Comparison of ENCODE assay signal across 14 cellular contexts in genomic region chr11:33187851-33188722, GRCh38. TPM values are rescaled to one million over a fixed set of nuclear protein-coding genes. Genes with fewer than 3 reads are reported as not detected.
DNase-seq lines count a peak whose midpoint lies in the region; ATAC-seq and TF ChIP-seq lines count a peak whose summit lies in the region.
"Had no signal": no experiment of that assay in that cellular context is flagged by ENCODE, and none has a peak within 500 bp of the region (broad histone marks: within the 10 kb centered on the region; RNA-seq: fewer than 3 reads in every experiment).

No MANE protein-coding gene starts in this region.

- TF ChIP-seq CTCF in HFFc6 (IDR thresholded peaks at IDR 0.05) = no peak
- no peak for TF ChIP-seq CTCF in glutamatergic neuron (IDR thresholded peaks at IDR 0.05; ENCODE audit: partially characterized antibody, unreplicated experiment)

- ATAC-seq in GM18519 (IDR thresholded peaks at IDR 0.05; ENCODE audit: low FRiP score, unreplicated experiment) (no peak), GM18873 (IDR thresholded peaks at IDR 0.05; ENCODE audit: low FRiP score, unreplicated experiment) (no peak)

- H3K9me3 Mint-ChIP-seq in HFFc6 = no peaks in the 10 kb centered on the region
- H3K9me3 Mint-ChIP-seq in glutamatergic neuron (ENCODE audit: unreplicated experiment) = peaks cover 1% of the 10 kb centered on the region
- H3K9me3 Mint-ChIP-seq: T-helper 2 cell treated with Interferon-gamma antibody and Interleukin-4, amounts not matched to agents 5 μg/mL and 100 μg/mL, for 36 hours had no signal

- peaks cover 1% of the 10 kb centered on the region; the same call in 1 of the 2 replicates for H3K27me3 Mint-ChIP-seq in HFFc6 (ENCODE audit: insufficient read depth)
- H3K27me3 Mint-ChIP-seq in glutamatergic neuron (ENCODE audit: unreplicated experiment) = peaks cover 3% of the 10 kb centered on the region

- no peak overlapping the region for H3K27ac Mint-ChIP-seq in HFFc6
- H3K27ac Mint-ChIP-seq in glutamatergic neuron (ENCODE audit: unreplicated experiment) = peak overlapping the region; percentile 25
- H3K27ac Mint-ChIP-seq: progenitor cell of endocrine pancreas; T-helper 2 cell treated with Interferon-gamma antibody and Interleukin-4, amounts not matched to agents 5 μg/mL and 100 μg/mL, for 36 hours had no signal

- DNase-seq in HFFc6 (no peak), NCI-H2227 treated with DMSO at 0.1 percent for 48 hours (lab: John Stamatoyannopoulos, UW) (peak; percentile 31), glutamatergic neuron (no peak), retina (peak; percentile 33), ureter (ENCODE audit: low spot score) (no peak)
- DNase-seq: activated CD4-positive, alpha-beta T cell treated with anti-CD3 and anti-CD28 coated beads for 48 hours; activated naive CD4-positive, alpha-beta T cell treated with Interleukin-2 at 50 U/mL for 16 hours; DMS 273 treated with DMSO at 0.1 percent for 48 hours; NCI-H2029; SHP77 treated with DMSO at 0.1 percent for 48 hours had no signal

- no peaks in the 10 kb centered on the region for H3K36me3 Mint-ChIP-seq in HFFc6 (ENCODE audit: low read depth)
- H3K36me3 Mint-ChIP-seq in glutamatergic neuron (ENCODE audit: unreplicated experiment) = no peaks in the 10 kb centered on the region

- H3K4me3 Mint-ChIP-seq in HFFc6 (peak overlapping the region; percentile 4; the same call in 1 of the 2 replicates), glutamatergic neuron (ENCODE audit: unreplicated experiment) (no peak overlapping the region)
- H3K4me3 Mint-ChIP-seq: T-helper 2 cell treated with Interferon-gamma antibody and Interleukin-4, amounts not matched to agents 5 μg/mL and 100 μg/mL, for 36 hours had no signal

- H3K4me1 Mint-ChIP-seq in HFFc6 (ENCODE audit: low read depth) (peaks cover 25% of the 10 kb centered on the region), glutamatergic neuron (ENCODE audit: low read depth, unreplicated experiment) (peaks cover 11% of the 10 kb centered on the region)

RNA-seq across cellular contexts. Expression of gene CSTF3, which starts 26.8 kb away (rescaled TPM):
- 10 to 100 TPM; 28.9 to 39.5 (median 35.6) TPM for total RNA-seq in HFFc6 (2021; fragmentation: NEBNext Ultra II Directional; extraction: Animal tissue kit (Norgen Biotek cat#: 25700))
- 45.3 TPM for total RNA-seq in glutamatergic neuron (ENCODE audit: unreplicated experiment)
- 41.7 TPM for total RNA-seq in ureter

Comparison
In these comparisons a context has a peak if more than half of its experiments do, and no peak if none do; other contexts are left out.
1. DNase-seq: peak in NCI-H2227 treated with DMSO at 0.1 percent for 48 hours (single experiment) and retina (single experiment); none in HFFc6 (single experiment), glutamatergic neuron (single experiment) and ureter (single experiment).